27 cellular contexts compared by ENCODE assay signal in the genomic region with DNA sequence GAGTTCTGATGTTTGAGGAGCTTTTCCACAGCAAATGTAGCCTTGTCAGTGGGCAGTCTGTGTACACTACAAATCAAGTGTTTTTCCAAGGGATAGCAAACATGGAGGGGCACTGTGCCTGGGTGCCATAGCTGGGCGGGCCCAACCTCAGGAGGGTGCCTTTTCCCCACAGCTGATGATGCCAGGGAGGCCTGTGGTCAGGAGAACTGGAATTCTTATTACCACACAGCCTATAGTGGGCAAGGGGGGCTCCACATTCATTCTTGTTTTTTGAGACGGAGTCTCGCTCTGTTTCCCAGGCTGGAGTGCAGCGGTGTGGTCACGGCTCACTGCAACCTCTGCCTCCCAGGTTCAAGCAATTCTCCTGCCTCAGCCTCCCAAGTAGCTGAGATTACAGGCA. TPM values are rescaled to one million over a fixed set of nuclear protein-coding genes. Genes with fewer than 3 reads are reported as not detected.
"Had no signal": no experiment of that assay in that cellular context is flagged by ENCODE, and none has a peak within 500 bp of the region (broad histone marks: within the 10 kb centered on the region; RNA-seq: fewer than 3 reads in every experiment).

No MANE protein-coding gene starts in this region.

- H3K27ac ChIP-seq: ascending aorta, body of pancreas, SJSA1 had no signal

- ATAC-seq: activated CD8-positive, alpha-beta T cell treated with anti-CD3 and anti-CD28 coated beads, Interleukin-2, amount 10 ng/mL, durations not matched to agents 7 days and 5 days; activated naive CD4-positive, alpha-beta T cell treated with anti-CD3 and anti-CD28 coated beads, Interleukin-2, amount 50 U/mL, for 72 hours; activated naive CD8-positive, alpha-beta T cell treated with anti-CD3 and anti-CD28 coated beads, Interleukin-2, amount 50 U/mL, for 24 hours; body of pancreas; Panc1; WTC11 had no signal

- DNase-seq: activated CD4-positive, alpha-beta T cell treated with anti-CD3 and anti-CD28 coated beads for 48 hours; activated CD4-positive, alpha-beta T cell treated with anti-CD3 and anti-CD28 coated beads, Interleukin-2, amount 50 U/mL, for 4 hours; activated CD4-positive, CD25-positive, alpha-beta regulatory T cell treated with anti-CD3 and anti-CD28 coated beads, Interleukin-2, amount 50 U/mL, for 72 hours; activated CD8-positive, alpha-beta memory T cell treated with anti-CD3 and anti-CD28 coated beads, Interleukin-2, amount 50 U/mL, for 48 hours; activated CD8-positive, alpha-beta T cell treated with anti-CD3 and anti-CD28 coated beads, Interleukin-2, amount 10 ng/mL, durations not matched to agents 7 days and 5 days; activated naive CD8-positive, alpha-beta T cell treated with anti-CD3 and anti-CD28 coated beads, Interleukin-2, amount 50 U/mL, for 24 hours; activated T-cell treated with anti-CD3 and anti-CD28 coated beads, Interleukin-2, amount 50 U/mL, for 1 hour; amniotic stem cell; body of pancreas; KG1; MV-4-11; NCI-H1092 treated with DMSO at 0.1 percent for 48 hours; NCI-H1417 treated with DMSO at 0.1 percent for 48 hours; NCI-H1694; NCI-H2029; NCI-H345; NCI-H510A; NCI-H526 treated with DMSO at 0.1 percent for 48 hours; NCI-H82; Right ventricle myocardium superior; RPMI8226 had no signal

- H3K4me3 ChIP-seq: ascending aorta, body of pancreas, SJSA1 had no signal

- H3K27me3 ChIP-seq: ascending aorta, body of pancreas, SJSA1 had no signal

- H3K9me3 ChIP-seq: ascending aorta, body of pancreas, SJSA1 had no signal

RNA-seq across cellular contexts. Expression of gene SYNM, which starts 41.8 kb away (rescaled TPM):
- polyA plus RNA-seq: IgD-negative memory B cell had no signal
